Comparison of ENCODE assay signal across 16 cellular contexts in genomic region chr3:15576475-15576874, GRCh38.
"Had no signal": no experiment of that assay in that cellular context is flagged by ENCODE, and none has a peak within 500 bp of the region (broad histone marks: within the 10 kb centered on the region; RNA-seq: fewer than 3 reads in every experiment).

No MANE protein-coding gene starts in this region.

- H3K27ac ChIP-seq: coronary artery, heart left ventricle, parathyroid adenoma, thyroid gland, uterus, WERI-Rb-1 had no signal

- H3K36me3 ChIP-seq: uterus had no signal

- H3K27me3 ChIP-seq: heart left ventricle, thyroid gland, uterus had no signal

- H3K27ac Mint-ChIP-seq: activated CD8-positive, alpha-beta T cell treated with anti-CD3 and anti-CD28 coated beads, Interleukin-2, amount 10 ng/mL, durations not matched to agents 7 days and 5 days; activated naive CD4-positive, alpha-beta T cell treated with anti-CD3 and anti-CD28 coated beads, Interleukin-2, amount 10 ng/mL, durations not matched to agents 7 days and 5 days; activated T-helper 2 cell treated with anti-CD3 and anti-CD28 coated beads, Interferon-gamma antibody, Interleukin-2, Interleukin-4, amounts not matched to agents 10 μg/mL and 5 μg/mL and 100 μg/mL, durations not matched to agents 14 hours and 24 hours and 36 hours; T-helper 2 cell treated with Interferon-gamma antibody and Interleukin-4, amounts not matched to agents 5 μg/mL and 100 μg/mL, for 36 hours had no signal

- DNase-seq: activated CD4-positive, alpha-beta T cell treated with anti-CD3 and anti-CD28 coated beads for 4 hours; activated CD8-positive, alpha-beta T cell treated with anti-CD3 and anti-CD28 coated beads, Interleukin-2, amount 10 ng/mL, durations not matched to agents 7 days and 5 days; activated naive CD4-positive, alpha-beta T cell treated with anti-CD3 and anti-CD28 coated beads, Interleukin-2, amount 10 ng/mL, durations not matched to agents 7 days and 5 days; caudate nucleus; effector CD8-positive, alpha-beta T cell; heart left ventricle; stimulated activated CD4-positive, alpha-beta T cell treated with anti-CD3 and anti-CD28 coated beads, Interleukin-15, amount 100 ng/mL, for 24 hours; stimulated activated CD4-positive, alpha-beta T cell treated with anti-CD3 and anti-CD28 coated beads, Interleukin-4, amount 100 ng/mL, for 24 hours; thyroid gland; uterus; WERI-Rb-1 had no signal

- H3K4me3 Mint-ChIP-seq: activated CD8-positive, alpha-beta T cell treated with anti-CD3 and anti-CD28 coated beads, Interleukin-2, amount 10 ng/mL, durations not matched to agents 7 days and 5 days; activated naive CD4-positive, alpha-beta T cell treated with anti-CD3 and anti-CD28 coated beads, Interleukin-2, amount 10 ng/mL, durations not matched to agents 7 days and 5 days; neural crest cell; T-helper 2 cell treated with Interferon-gamma antibody and Interleukin-4, amounts not matched to agents 5 μg/mL and 100 μg/mL, for 36 hours had no signal

- H3K9me3 Mint-ChIP-seq: activated naive CD4-positive, alpha-beta T cell treated with anti-CD3 and anti-CD28 coated beads, Interleukin-2, amount 10 ng/mL, durations not matched to agents 7 days and 5 days; activated T-helper 2 cell treated with anti-CD3 and anti-CD28 coated beads, Interferon-gamma antibody, Interleukin-2, Interleukin-4, amounts not matched to agents 10 μg/mL and 5 μg/mL and 100 μg/mL, durations not matched to agents 14 hours and 24 hours and 36 hours; neural crest cell; T-helper 2 cell treated with Interferon-gamma antibody and Interleukin-4, amounts not matched to agents 5 μg/mL and 100 μg/mL, for 36 hours had no signal

- H3K4me1 ChIP-seq: parathyroid adenoma had no signal

- H3K9ac ChIP-seq: parathyroid adenoma had no signal

- H3K9me3 ChIP-seq: heart left ventricle, thyroid gland, uterus had no signal

- H3K4me1 Mint-ChIP-seq: activated naive CD4-positive, alpha-beta T cell treated with anti-CD3 and anti-CD28 coated beads, Interleukin-2, amount 10 ng/mL, durations not matched to agents 7 days and 5 days; neural crest cell had no signal

- ATAC-seq: activated CD8-positive, alpha-beta T cell treated with anti-CD3 and anti-CD28 coated beads, Interleukin-2, amount 10 ng/mL, durations not matched to agents 7 days and 5 days; heart left ventricle had no signal

- H3K4me3 ChIP-seq: coronary artery, heart left ventricle, thyroid gland, uterus had no signal

- H3K27me3 Mint-ChIP-seq: activated naive CD4-positive, alpha-beta T cell treated with anti-CD3 and anti-CD28 coated beads, Interleukin-2, amount 10 ng/mL, durations not matched to agents 7 days and 5 days had no signal
